8 cellular contexts compared by ENCODE assay signal in genomic region chr15:55742498-55742926, GRCh38.
DNase-seq lines count a peak whose midpoint lies in the region; FAIRE-seq and TF ChIP-seq lines count a peak whose summit lies in the region.

No MANE protein-coding gene starts in this region.

- no peak for TF ChIP-seq POLR2A in NB4 (IDR thresholded peaks at IDR 0.05; ENCODE audit: extremely low read depth, insufficient read length)

- peaks cover 24% of the 10 kb centered on the region for H3K4me1 ChIP-seq in iPS-18a (ENCODE audit: control insufficient read depth, low read depth, low read length)

- DNase-seq in NCI-H748 (lab: John Stamatoyannopoulos, UW; ENCODE audit: unreplicated experiment) (peak; percentile 53), NCI-H748 treated with DMSO at 0.1 percent for 48 hours (lab: John Stamatoyannopoulos, UW) (no peak), NB4 (ENCODE audit: low read depth) (peak; percentile 5), amniotic stem cell (lab: John Stamatoyannopoulos, UW) (peak; percentile 8), RCC 7860 (ENCODE audit: low spot score) (no peak), cerebellar nuclear complex (lab: John Stamatoyannopoulos, UW) (no peak)
- peak; percentile 29 for DNase-seq in stimulated activated CD8-positive, alpha-beta memory T cell treated with anti-CD3 and anti-CD28 coated beads, Interleukin-4, amount 100 ng/mL, for 48 hours

- TF ChIP-seq CTCF in NB4 (IDR thresholded peaks at IDR 0.05; ENCODE audit: low read depth, low read length) = no peak

- H3K36me3 ChIP-seq in iPS-18a (ENCODE audit: control insufficient read depth, low read depth, low read length) = no peaks in the 10 kb centered on the region

- H3K9ac ChIP-seq in iPS-18a (ENCODE audit: low read length) = peak overlapping the region; percentile 52

- H3K4me3 ChIP-seq in NB4 (ENCODE audit: low read depth, low read length) (no peak overlapping the region), iPS-18a (ENCODE audit: low read length) (peak overlapping the region; percentile 67)

- FAIRE-seq in RCC 7860 (lab: Jason Lieb, UNC) = no peak

- no peak overlapping the region for H3K27ac ChIP-seq in iPS-18a (ENCODE audit: low read length)

- peaks cover 88% of the 10 kb centered on the region for H3K27me3 ChIP-seq in iPS-18a (ENCODE audit: control insufficient read depth, insufficient read depth, low read length)

- H3K9me3 ChIP-seq in iPS-18a (ENCODE audit: control insufficient read depth, low read depth, low read length) = no peaks in the 10 kb centered on the region

Comparison
In these comparisons a context has a peak if more than half of its experiments do, and no peak if none do; other contexts are left out.
1. DNase-seq: peak in NCI-H748 (single experiment), NB4 (single experiment), amniotic stem cell (single experiment) and stimulated activated CD8-positive, alpha-beta memory T cell treated with anti-CD3 and anti-CD28 coated beads, Interleukin-4, amount 100 ng/mL, for 48 hours (single experiment); none in NCI-H748 treated with DMSO at 0.1 percent for 48 hours (single experiment), RCC 7860 (single experiment) and cerebellar nuclear complex (0 of 2).